Comparison of ENCODE assay signal across 8 cellular contexts in genomic region chr3:56277236-56277635, GRCh38.
"Had no signal": no experiment of that assay in that cellular context is flagged by ENCODE, and none has a peak within 500 bp of the region (broad histone marks: within the 10 kb centered on the region; RNA-seq: fewer than 3 reads in every experiment).

No MANE protein-coding gene starts in this region.

- H3K4me3 ChIP-seq: GM23248 had no signal

- ATAC-seq: HepG2 had no signal

- H3K27ac ChIP-seq: GM23248, HL-60 had no signal

- H3K4me3 Mint-ChIP-seq: H9, IgD-negative memory B cell had no signal

- H3K9ac ChIP-seq: GM23248 had no signal

- H3K4me1 Mint-ChIP-seq: IgD-negative memory B cell had no signal

- H3K27ac Mint-ChIP-seq: IgD-negative memory B cell had no signal

- DNase-seq: GM23248, GOT3, H9, HCEC 1CT, KBM-7 had no signal

- H2AFZ ChIP-seq: GM23248 had no signal
